In genomic region chr7:105699568-105700236, GRCh38 we compare ENCODE assay signal across 14 cellular contexts.
A peak's percentile ranks its signal among the peaks of the same experiment; 100 is the strongest.
DNase-seq lines count a peak whose midpoint lies in the region; ATAC-seq and TF ChIP-seq lines count a peak whose summit lies in the region.
"Had no signal": no experiment of that assay in that cellular context is flagged by ENCODE, and none has a peak within 500 bp of the region (broad histone marks: within the 10 kb centered on the region; RNA-seq: fewer than 3 reads in every experiment).

No MANE protein-coding gene starts in this region.

- no peaks in the 10 kb centered on the region for H3K36me3 ChIP-seq in A673 (ENCODE audit: insufficient read depth, low read length, poor library complexity, severe bottlenecking)
- no peaks in the 10 kb centered on the region for H3K36me3 ChIP-seq in HUES6 (ENCODE audit: control insufficient read depth, insufficient read depth, low read length)
- H3K36me3 ChIP-seq in H7 (replicated peaks; ENCODE audit: control insufficient read depth, insufficient read depth, low read length): no peaks in the 10 kb centered on the region; the same call in 1 of the 2 replicates
- H3K36me3 ChIP-seq in upper lobe of left lung: no peaks in the 10 kb centered on the region

- no peak for TF ChIP-seq EP300 in upper lobe of left lung (IDR thresholded peaks at IDR 0.05)

- no peak overlapping the region for H3K9ac ChIP-seq in HUES6 (ENCODE audit: low read length)
- H3K9ac ChIP-seq: BLaER1 treated with 17β-estradiol and CSF1 and Interleukin-3, amounts not matched to agents 10 nM and 100 nM had no signal

- intact Hi-C loops in A673 (cut with micrococcal nuclease; ENCODE audit: unreplicated experiment): no loop called here

- TF ChIP-seq CTCF in A673 (conservative IDR thresholded peaks at IDR 0.05; ENCODE audit: low read depth, low read length) (no peak), upper lobe of left lung (IDR thresholded peaks at IDR 0.05) (no peak)

- POLR2A ChIA-PET in A673 (lab: Charles Lee; ENCODE audit: low non-redundant PET): interaction anchor here (0.6 kb wide), 1 partner anchor 414 kb away, joined by 3 read pairs; no protein-coding TSS in a partner anchor

- no peak for TF ChIP-seq POLR2A in upper lobe of left lung (IDR thresholded peaks at IDR 0.05)

- no TSS peak for BruUV-seq in A673 (replicated peaks; lab: Mats Ljungman, UMichigan)

- peaks cover 0 to 4% of the 10 kb centered on the region in 2 donors for H3K9me3 Mint-ChIP-seq in activated T-cell treated with anti-CD3 and anti-CD28 coated beads, Interleukin-2, amount 50 U/mL, for 72 hours

- H3K4me1 Mint-ChIP-seq in activated T-cell treated with anti-CD3 and anti-CD28 coated beads, Interleukin-2, amount 50 U/mL, for 72 hours (ENCODE audit: low read depth): no peaks in the 10 kb centered on the region

- 91% methylated on average over 8 of the region's 8 CpGs for WGBS in upper lobe of left lung, 2 donors

- H3K27ac Mint-ChIP-seq in activated T-cell treated with anti-CD3 and anti-CD28 coated beads, Interleukin-2, amount 50 U/mL, for 72 hours: no peak overlapping the region

- peaks cover 31% of the 10 kb centered on the region for H3K4me1 ChIP-seq in A673 (ENCODE audit: insufficient read depth, low read length, poor library complexity, severe bottlenecking)
- H3K4me1 ChIP-seq in HUES6 (ENCODE audit: control insufficient read depth, insufficient read depth, low read length): peaks cover 53% of the 10 kb centered on the region
- H3K4me1 ChIP-seq in upper lobe of left lung: no peaks in the 10 kb centered on the region
- H3K4me1 ChIP-seq: BLaER1 treated with 17β-estradiol and CSF1 and Interleukin-3, amounts not matched to agents 10 nM and 100 nM had no signal

- CTCF ChIA-PET in A673 (lab: Charles Lee): interaction anchor here (0.6 kb wide), 1 partner anchor 330 kb away, joined by 5 read pairs; no protein-coding TSS in a partner anchor

- H3K27ac ChIP-seq in A673 (ENCODE audit: low read depth, low read length, poor library complexity, severe bottlenecking) (peak overlapping the region; percentile 24), HUES6 (ENCODE audit: low read depth, low read length) (peak overlapping the region; percentile 61; the same call in 1 of the 2 replicates), upper lobe of left lung (no peak overlapping the region)
- H3K27ac ChIP-seq: BLaER1 treated with 17β-estradiol and CSF1 and Interleukin-3, amounts not matched to agents 10 nM and 100 nM had no signal

- H3K4me3 ChIP-seq in A673 (ENCODE audit: low read depth, low read length, poor library complexity, severe bottlenecking): no peak overlapping the region
- H3K4me3 ChIP-seq in HUES6 (ENCODE audit: low read depth, low read length): no peak overlapping the region
- no peak overlapping the region for H3K4me3 ChIP-seq in H7 (ENCODE audit: insufficient read depth, low read depth, low read length)
- no peak overlapping the region for H3K4me3 ChIP-seq in upper lobe of left lung
- H3K4me3 ChIP-seq: BLaER1 treated with 17β-estradiol and CSF1 and Interleukin-3, amounts not matched to agents 10 nM and 100 nM; K562 had no signal

- H3K9me3 ChIP-seq in A673 (ENCODE audit: low read depth, low read length, poor library complexity, severe bottlenecking) (no peaks in the 10 kb centered on the region), HUES6 (ENCODE audit: control insufficient read depth, insufficient read depth, low read depth, low read length) (no peaks in the 10 kb centered on the region), upper lobe of left lung (no peaks in the 10 kb centered on the region)

- H3K4me3 Mint-ChIP-seq in activated T-cell treated with anti-CD3 and anti-CD28 coated beads, Interleukin-2, amount 50 U/mL, for 72 hours: no peak overlapping the region
- H3K4me3 Mint-ChIP-seq: CD4-positive, CD25-positive, alpha-beta regulatory T cell had no signal

- ATAC-seq in activated T-cell treated with anti-CD3 and anti-CD28 coated beads, Interleukin-2, amount 50 U/mL, for 72 hours (replicated peaks in 1 of 2): no peak
- ATAC-seq in upper lobe of left lung (ENCODE audit: low FRiP score in 2 of 2): no peak
- ATAC-seq: K562 had no signal

- no peaks in the 10 kb centered on the region for H3K27me3 Mint-ChIP-seq in activated T-cell treated with anti-CD3 and anti-CD28 coated beads, Interleukin-2, amount 50 U/mL, for 72 hours (ENCODE audit: low read depth)
- H3K27me3 Mint-ChIP-seq: CD4-positive, CD25-positive, alpha-beta regulatory T cell had no signal

- DNase-seq in A673 (ENCODE audit: low spot score) (no peak), left kidney (ENCODE audit: low read depth, low spot score) (peak; percentile 7), putamen (ENCODE audit: low spot score) (peak; percentile 47), H7 (no peak), upper lobe of left lung (no peak)
- DNase-seq in activated T-cell treated with anti-CD3 and anti-CD28 coated beads, Interleukin-2, amount 50 U/mL, for 72 hours: no peak
- DNase-seq: 8988T; ACHN; CD4-positive, CD25-positive, alpha-beta regulatory T cell; DMS53; GF-D8 had no signal

- peaks cover 4% of the 10 kb centered on the region in 2 donors for H3K36me3 Mint-ChIP-seq in activated T-cell treated with anti-CD3 and anti-CD28 coated beads, Interleukin-2, amount 50 U/mL, for 72 hours (ENCODE audit: insufficient read depth in 2 of 2)

- H3K27me3 ChIP-seq in A673 (replicated peaks; ENCODE audit: insufficient read depth, low read depth, low read length, poor library complexity) (no peaks in the 10 kb centered on the region), HUES6 (ENCODE audit: control insufficient read depth, insufficient read depth, low read length) (no peaks in the 10 kb centered on the region), H7 (ENCODE audit: control insufficient read depth, insufficient read depth, low read length) (no peaks in the 10 kb centered on the region), upper lobe of left lung (no peaks in the 10 kb centered on the region)
- H3K27me3 ChIP-seq: BLaER1 treated with 17β-estradiol and CSF1 and Interleukin-3, amounts not matched to agents 10 nM and 100 nM had no signal

Comparison
In these comparisons a context has a peak if more than half of its experiments do, and no peak if none do; other contexts are left out.
1. DNase-seq: peak in left kidney (single experiment) and putamen (single experiment); none in A673 (single experiment), H7 (single experiment), activated T-cell treated with anti-CD3 and anti-CD28 coated beads, Interleukin-2, amount 50 U/mL, for 72 hours (0 of 2) and upper lobe of left lung (0 of 2).
2. H3K27ac ChIP-seq: peak in A673 (single experiment) and HUES6 (single experiment); none in upper lobe of left lung (0 of 4).